Comparison of ENCODE assay signal across 21 cellular contexts in the genomic region with DNA sequence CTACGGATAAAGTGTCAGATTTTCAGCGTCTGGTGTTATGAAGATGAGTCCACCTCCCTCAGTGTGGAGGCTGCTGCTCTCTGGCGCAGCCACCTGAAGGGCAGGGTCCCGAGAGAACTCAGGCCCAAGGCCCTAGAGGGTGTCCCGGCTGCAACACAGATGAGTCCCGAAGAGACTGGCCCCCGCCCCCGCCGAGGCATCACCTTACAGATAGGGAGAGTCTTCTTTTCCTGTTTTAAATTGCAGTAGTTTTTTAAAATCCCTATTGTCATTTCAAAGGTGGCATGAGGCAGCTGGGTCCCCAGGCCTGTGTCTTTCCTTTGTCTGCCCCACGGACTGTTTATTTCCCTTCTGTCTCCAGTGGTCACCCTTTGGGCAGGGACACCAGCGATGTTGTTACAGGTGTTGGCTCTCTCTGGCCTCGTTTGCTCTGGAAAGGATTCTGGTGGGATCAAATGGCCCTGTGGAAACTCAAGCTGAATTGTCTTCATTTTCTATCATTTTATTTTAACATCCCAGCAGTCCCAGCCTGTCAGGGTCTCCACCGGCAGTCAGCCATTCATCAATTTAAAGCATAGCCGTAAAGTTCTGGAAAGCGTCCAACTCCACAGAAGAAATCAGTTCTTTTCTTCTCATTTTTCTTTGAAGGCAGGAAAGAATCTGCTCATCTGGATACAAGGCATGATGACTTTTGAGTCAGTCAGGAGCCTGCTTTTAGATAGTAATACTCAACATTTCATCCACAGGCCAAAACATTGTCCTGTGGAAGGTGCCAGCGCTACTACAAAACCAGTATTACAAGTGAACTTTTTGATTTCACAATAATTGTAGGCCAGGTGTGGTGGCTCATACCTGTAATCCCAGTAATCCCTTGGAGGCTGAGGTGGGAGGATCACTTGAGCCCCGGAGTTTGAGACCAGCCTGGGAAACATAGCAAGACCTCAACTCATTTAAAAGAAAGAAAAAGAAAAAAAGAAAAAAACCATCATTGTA.
A peak's percentile ranks its signal among the peaks of the same experiment; 100 is the strongest.
DNase-seq lines count a peak whose midpoint lies in the region; ATAC-seq and TF ChIP-seq lines count a peak whose summit lies in the region.
"Had no signal": no experiment of that assay in that cellular context is flagged by ENCODE, and none has a peak within 500 bp of the region (broad histone marks: within the 10 kb centered on the region; RNA-seq: fewer than 3 reads in every experiment).

No MANE protein-coding gene starts in this region.

- no peak overlapping the region for H3K4me3 Mint-ChIP-seq in nephron
- no peak overlapping the region for H3K4me3 Mint-ChIP-seq in Calu3 (ENCODE audit: low read depth, unreplicated experiment)
- H3K4me3 Mint-ChIP-seq: activated B cell treated with CpG ODN at 0.5 μM for 24 hours; T-helper 2 cell treated with Interferon-gamma antibody and Interleukin-4, amounts not matched to agents 5 μg/mL and 100 μg/mL, for 36 hours had no signal

- H3K27ac Mint-ChIP-seq in nephron = peak overlapping the region in 2 of 3 experiments; percentile 37 to 43
- H3K27ac Mint-ChIP-seq in Calu3 (ENCODE audit: unreplicated experiment) = no peak overlapping the region
- H3K27ac Mint-ChIP-seq: activated B cell treated with CpG ODN at 0.5 μM for 24 hours; T-helper 2 cell treated with Interferon-gamma antibody and Interleukin-4, amounts not matched to agents 5 μg/mL and 100 μg/mL, for 36 hours had no signal

- peaks cover 29% of the 10 kb centered on the region for H3K27me3 Mint-ChIP-seq in nephron (ENCODE audit: low read depth)
- no peaks in the 10 kb centered on the region for H3K27me3 Mint-ChIP-seq in Calu3 (ENCODE audit: unreplicated experiment)

- TF ChIP-seq CTCF in epithelial cell of esophagus (IDR thresholded peaks at IDR 0.05; ENCODE audit: insufficient read depth, low read depth, low read length, missing control alignments) (no peak), nephron (IDR thresholded peaks at IDR 0.05; ENCODE audit: unreplicated experiment in 3 of 3) (no peak), Calu3 (IDR thresholded peaks at IDR 0.05; ENCODE audit: unreplicated experiment) (no peak)

- no peak overlapping the region for H3K4me3 ChIP-seq in epithelial cell of esophagus (ENCODE audit: low read length)
- H3K4me3 ChIP-seq: adrenal gland, GM23248, Peyer's patch, smooth muscle cell had no signal

- BruUV-seq in Calu3 (replicated peaks; lab: Mats Ljungman, UMichigan) = no TSS peak

- DNase-seq in HEK293T (ENCODE audit: extremely low spot score) (no peak), NCI-H69 (lab: John Stamatoyannopoulos, UW) (peak; percentile 60), epithelial cell of esophagus (ENCODE audit: low read depth) (peak; percentile 88), Calu3 (no peak), NOMO-1 treated with DMSO at 0.1 percent for 48 hours (lab: John Stamatoyannopoulos, UW; ENCODE audit: unreplicated experiment) (no peak)
- DNase-seq: activated B cell treated with CpG ODN at 0.5 μM for 24 hours; activated CD4-positive, alpha-beta T cell treated with anti-CD3 and anti-CD28 coated beads, Interleukin-2, amount 50 U/mL, for 48 hours; activated gamma-delta T cell treated with Interleukin-2 at 50 U/mL for 16 hours; activated T-cell treated with anti-CD3 and anti-CD28 coated beads for 4 hours; adrenal gland; foreskin fibroblast; GM23248; kidney glomerular epithelial cell; NCI-H1092 treated with DMSO at 0.1 percent for 48 hours; NCI-H82; Peyer's patch had no signal

- H3K36me3 Mint-ChIP-seq in nephron (ENCODE audit: low read depth) = peaks cover 7% of the 10 kb centered on the region
- no peaks in the 10 kb centered on the region for H3K36me3 Mint-ChIP-seq in Calu3 (ENCODE audit: insufficient read depth, unreplicated experiment)

- H3K9me3 Mint-ChIP-seq in nephron (peaks cover 4% of the 10 kb centered on the region), Calu3 (ENCODE audit: low read depth, unreplicated experiment) (peaks cover 2% of the 10 kb centered on the region)

- intact Hi-C loops in Calu3 (cut with micrococcal nuclease; ENCODE audit: unreplicated experiment) = no loop called here

- CTCF ChIA-PET in HEK293T (lab: Yijun Ruan, JAX) (no interaction called here), Calu3 (lab: Charles Lee) (no interaction called here)

- POLR2A ChIA-PET in HEK293T (lab: Yijun Ruan, JAX) = no interaction called here

- ATAC-seq in HG02973 (IDR thresholded peaks at IDR 0.05; ENCODE audit: unreplicated experiment) (no peak), HG02571 (IDR thresholded peaks at IDR 0.05; ENCODE audit: unreplicated experiment) (no peak)

- H3K4me1 Mint-ChIP-seq in nephron (peaks cover 36% of the 10 kb centered on the region), Calu3 (ENCODE audit: low read depth, unreplicated experiment) (no peaks in the 10 kb centered on the region)
- H3K4me1 Mint-ChIP-seq: activated B cell treated with CpG ODN at 0.5 μM for 24 hours had no signal

TF ChIP-seq in HEK293T, 16 proteins besides CTCF, POLR2A, EP300 and RAD21:
- TF ChIP-seq, protein P1, sequence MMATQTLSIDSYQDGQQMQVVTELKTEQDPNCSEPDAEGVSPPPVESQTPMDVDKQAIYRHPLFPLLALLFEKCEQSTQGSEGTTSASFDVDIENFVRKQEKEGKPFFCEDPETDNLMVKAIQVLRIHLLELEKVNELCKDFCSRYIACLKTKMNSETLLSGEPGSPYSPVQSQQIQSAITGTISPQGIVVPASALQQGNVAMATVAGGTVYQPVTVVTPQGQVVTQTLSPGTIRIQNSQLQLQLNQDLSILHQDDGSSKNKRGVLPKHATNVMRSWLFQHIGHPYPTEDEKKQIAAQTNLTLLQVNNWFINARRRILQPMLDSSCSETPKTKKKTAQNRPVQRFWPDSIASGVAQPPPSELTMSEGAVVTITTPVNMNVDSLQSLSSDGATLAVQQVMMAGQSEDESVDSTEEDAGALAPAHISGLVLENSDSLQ (IDR thresholded peaks at IDR 0.05) = peak; percentile 59; the same call in 1 of the 2 replicates
- TF ChIP-seq NFRKB (IDR thresholded peaks at IDR 0.05) = no peak
TF ChIP-seq in HEK293T: peak in this region for 1.

Comparison
In these comparisons a context has a peak if more than half of its experiments do, and no peak if none do; other contexts are left out.
1. DNase-seq: peak in NCI-H69 (single experiment) and epithelial cell of esophagus (single experiment); none in HEK293T (single experiment), Calu3 (single experiment) and NOMO-1 treated with DMSO at 0.1 percent for 48 hours (single experiment).